ENCODE assay signal across 20 cellular contexts in the genomic region with DNA sequence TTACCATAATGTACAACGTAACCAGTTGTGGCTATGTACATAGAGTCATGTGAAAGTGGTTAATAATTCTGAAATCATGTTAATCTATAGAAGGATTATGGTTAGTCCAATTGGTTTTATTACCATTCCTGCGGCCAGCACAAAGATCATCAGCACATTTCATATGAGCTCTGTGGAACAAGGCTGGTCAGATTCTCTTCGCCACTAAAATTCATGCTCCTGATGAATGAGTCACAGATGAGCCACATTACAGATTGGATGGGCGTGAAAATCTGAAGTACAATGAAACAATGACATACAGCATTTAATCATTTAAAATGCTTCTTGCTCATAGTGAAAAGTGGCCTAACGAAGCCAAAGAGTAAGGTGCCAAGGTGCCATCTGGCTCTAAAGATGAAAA.
"Had no signal": no experiment of that assay in that cellular context is flagged by ENCODE, and none has a peak within 500 bp of the region (broad histone marks: within the 10 kb centered on the region; RNA-seq: fewer than 3 reads in every experiment).

No MANE protein-coding gene starts in this region.

- ATAC-seq: left cardiac atrium; lower lobe of right lung; natural killer cell treated with Interleukin-12 subunit alpha and Interleukin-12 subunit beta and Interleukin-15 and Interleukin-18, amount 100 ng/mL, for 72 hours; right cardiac atrium had no signal

- DNase-seq: cortex of kidney; effector memory CD4-positive, alpha-beta T cell; esophagus squamous epithelium; foreskin fibroblast; immature natural killer cell; left cardiac atrium; left ventricle myocardium inferior; lower lobe of right lung; midbrain; nucleus accumbens; ovary; right cardiac atrium; stimulated activated CD4-positive, alpha-beta T cell treated with anti-CD3 and anti-CD28 coated beads, Interleukin-2, amount 100 ng/mL, for 48 hours; stimulated activated naive CD4-positive, alpha-beta T cell treated with Interleukin-2 at 50 U/mL for 16 hours; trophoblast cell had no signal

- H3K36me3 ChIP-seq: esophagus squamous epithelium, left ventricle myocardium inferior, lower lobe of right lung, neural progenitor cell, ovary had no signal

- H3K9me3 ChIP-seq: esophagus squamous epithelium, lower lobe of right lung, ovary had no signal

- H3K27me3 ChIP-seq: esophagus squamous epithelium, neural progenitor cell, ovary had no signal

- H3K4me3 ChIP-seq: esophagus squamous epithelium, left ventricle myocardium inferior, lower lobe of right lung, neural progenitor cell, ovary, smooth muscle cell had no signal

- H3K27ac ChIP-seq: epithelial cell of prostate, esophagus squamous epithelium, left ventricle myocardium inferior, lower lobe of right lung, neural progenitor cell, ovary had no signal

- FAIRE-seq: keratinocyte had no signal
